In the genomic region with DNA sequence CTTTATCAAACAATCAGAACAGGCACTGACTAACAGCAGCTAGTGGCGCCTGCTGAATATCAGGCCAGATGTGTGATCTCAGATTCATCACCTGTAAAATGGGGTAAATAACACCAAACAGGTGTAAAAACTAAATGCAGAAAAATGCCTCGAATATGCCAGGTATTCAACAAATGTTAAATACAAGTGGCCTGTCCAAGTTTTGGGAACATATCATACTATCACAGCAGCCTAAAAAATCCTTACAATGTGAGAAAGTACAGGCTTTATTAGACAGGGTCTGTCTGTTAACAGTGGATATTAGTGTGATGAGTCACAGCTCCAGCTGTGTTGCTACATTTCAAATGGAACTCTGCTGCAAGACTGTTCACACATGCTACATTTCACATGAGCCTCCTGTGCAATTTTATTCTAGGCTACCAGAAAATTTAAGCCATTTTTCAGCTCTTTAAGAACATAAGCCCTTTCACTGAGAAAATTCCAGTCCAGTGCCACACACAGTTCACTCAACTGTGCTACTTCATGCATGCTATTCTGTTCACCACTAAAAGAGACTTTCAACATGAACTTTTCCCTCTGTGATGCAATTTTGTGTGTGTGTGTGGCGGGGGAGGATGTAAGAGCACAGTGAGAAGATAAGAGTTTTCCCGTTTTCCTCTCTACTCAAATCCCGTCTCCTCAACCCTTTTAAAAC, we compare ENCODE assay signal across 1 cellular context.
TF ChIP-seq lines count a peak whose summit lies in the region.

No MANE protein-coding gene starts in this region.

TF ChIP-seq in SK-N-SH, 30 proteins besides CTCF, POLR2A, EP300 and RAD21 (continued from another document):
- TF ChIP-seq FOSL2 (IDR thresholded peaks at IDR 0.05; ENCODE audit: borderline replicate concordance, low read depth) (peak; percentile 77), EZH2phosphoT487 (IDR thresholded peaks at IDR 0.05; ENCODE audit: borderline replicate concordance, low read depth) (no peak), MXI1 (IDR thresholded peaks at IDR 0.05; ENCODE audit: low read depth, low read length) (no peak), ELF1 (IDR thresholded peaks at IDR 0.05) (no peak), JUND (IDR thresholded peaks at IDR 0.05) (peak; percentile 79), TEAD4 (IDR thresholded peaks at IDR 0.05; ENCODE audit: borderline replicate concordance, insufficient read depth) (0 out of 2 replicates have a peak, but pooled peaks have one; percentile 11), RXRA (IDR thresholded peaks at IDR 0.05; ENCODE audit: borderline replicate concordance, low read depth) (no peak), SIN3A (IDR thresholded peaks at IDR 0.05; ENCODE audit: borderline replicate concordance, low read depth, low read length) (no peak), FOXJ3 (CRISPR knock-in tag; IDR thresholded peaks at IDR 0.05) (no peak)
- TF ChIP-seq, protein P1, sequence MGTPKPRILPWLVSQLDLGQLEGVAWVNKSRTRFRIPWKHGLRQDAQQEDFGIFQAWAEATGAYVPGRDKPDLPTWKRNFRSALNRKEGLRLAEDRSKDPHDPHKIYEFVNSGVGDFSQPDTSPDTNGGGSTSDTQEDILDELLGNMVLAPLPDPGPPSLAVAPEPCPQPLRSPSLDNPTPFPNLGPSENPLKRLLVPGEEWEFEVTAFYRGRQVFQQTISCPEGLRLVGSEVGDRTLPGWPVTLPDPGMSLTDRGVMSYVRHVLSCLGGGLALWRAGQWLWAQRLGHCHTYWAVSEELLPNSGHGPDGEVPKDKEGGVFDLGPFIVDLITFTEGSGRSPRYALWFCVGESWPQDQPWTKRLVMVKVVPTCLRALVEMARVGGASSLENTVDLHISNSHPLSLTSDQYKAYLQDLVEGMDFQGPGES (IDR thresholded peaks at IDR 0.05; ENCODE audit: low read depth, low read length): no peak
- TF ChIP-seq, protein P2, sequence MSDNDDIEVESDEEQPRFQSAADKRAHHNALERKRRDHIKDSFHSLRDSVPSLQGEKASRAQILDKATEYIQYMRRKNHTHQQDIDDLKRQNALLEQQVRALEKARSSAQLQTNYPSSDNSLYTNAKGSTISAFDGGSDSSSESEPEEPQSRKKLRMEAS (IDR thresholded peaks at IDR 0.05; ENCODE audit: low read depth): 0 out of 2 replicates have a peak, but pooled peaks have one; percentile 32
- TF ChIP-seq, protein P3, sequence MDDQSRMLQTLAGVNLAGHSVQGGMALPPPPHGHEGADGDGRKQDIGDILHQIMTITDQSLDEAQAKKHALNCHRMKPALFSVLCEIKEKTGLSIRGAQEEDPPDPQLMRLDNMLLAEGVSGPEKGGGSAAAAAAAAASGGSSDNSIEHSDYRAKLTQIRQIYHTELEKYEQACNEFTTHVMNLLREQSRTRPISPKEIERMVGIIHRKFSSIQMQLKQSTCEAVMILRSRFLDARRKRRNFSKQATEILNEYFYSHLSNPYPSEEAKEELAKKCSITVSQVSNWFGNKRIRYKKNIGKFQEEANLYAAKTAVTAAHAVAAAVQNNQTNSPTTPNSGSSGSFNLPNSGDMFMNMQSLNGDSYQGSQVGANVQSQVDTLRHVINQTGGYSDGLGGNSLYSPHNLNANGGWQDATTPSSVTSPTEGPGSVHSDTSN (IDR thresholded peaks at IDR 0.05): peak; percentile 44
- TF ChIP-seq, protein P4, sequence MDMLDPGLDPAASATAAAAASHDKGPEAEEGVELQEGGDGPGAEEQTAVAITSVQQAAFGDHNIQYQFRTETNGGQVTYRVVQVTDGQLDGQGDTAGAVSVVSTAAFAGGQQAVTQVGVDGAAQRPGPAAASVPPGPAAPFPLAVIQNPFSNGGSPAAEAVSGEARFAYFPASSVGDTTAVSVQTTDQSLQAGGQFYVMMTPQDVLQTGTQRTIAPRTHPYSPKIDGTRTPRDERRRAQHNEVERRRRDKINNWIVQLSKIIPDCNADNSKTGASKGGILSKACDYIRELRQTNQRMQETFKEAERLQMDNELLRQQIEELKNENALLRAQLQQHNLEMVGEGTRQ (IDR thresholded peaks at IDR 0.05; ENCODE audit: borderline replicate concordance, low read depth, low read length): no peak
